In the genomic region with DNA sequence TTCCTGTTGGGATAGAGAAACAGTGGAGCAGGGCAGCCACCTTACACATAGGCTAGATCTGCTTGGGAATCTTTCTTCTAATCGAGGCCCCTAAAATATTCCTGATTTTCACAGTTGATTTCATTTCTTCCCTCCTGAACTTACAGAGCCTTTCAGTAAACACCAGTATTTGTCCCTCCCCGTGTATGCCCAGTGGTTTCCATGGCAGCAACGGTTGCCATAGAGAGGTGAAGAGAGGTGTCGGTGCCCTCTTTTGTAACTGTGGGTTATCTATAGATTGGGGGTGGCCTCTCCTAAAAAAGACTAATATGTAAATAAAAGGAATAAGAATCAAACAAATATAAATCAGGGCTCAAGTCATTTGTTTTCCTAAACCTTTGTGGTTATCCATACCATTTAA, we compare ENCODE assay signal across 16 cellular contexts. TPM values are rescaled to one million over a fixed set of nuclear protein-coding genes. Genes with fewer than 3 reads are reported as not detected.
A peak's percentile ranks its signal among the peaks of the same experiment; 100 is the strongest.
DNase-seq lines count a peak whose midpoint lies in the region; ATAC-seq lines count a peak whose summit lies in the region.
"Had no signal": no experiment of that assay in that cellular context is flagged by ENCODE, and none has a peak within 500 bp of the region (broad histone marks: within the 10 kb centered on the region; RNA-seq: fewer than 3 reads in every experiment).

No MANE protein-coding gene starts in this region.

- ATAC-seq in HG03469 (IDR thresholded peaks at IDR 0.05; ENCODE audit: unreplicated experiment): no peak
- ATAC-seq: K562; naive thymus-derived CD8-positive, alpha-beta T cell; psoas muscle had no signal

- DNase-seq in DMS79 treated with DMSO at 0.1 percent for 48 hours (lab: John Stamatoyannopoulos, UW): peak; percentile 61
- peak; percentile 86 for DNase-seq in M059J (ENCODE audit: low read depth)
- DNase-seq in NCI-H748 (lab: John Stamatoyannopoulos, UW; ENCODE audit: unreplicated experiment): peak; percentile 96
- DNase-seq in left kidney (ENCODE audit: low read depth, low spot score): peak; percentile 74
- DNase-seq in central memory CD4-positive, alpha-beta T cell: no peak
- no peak for DNase-seq in iPS-NIHi11 (ENCODE audit: low spot score)
- DNase-seq in SIG-M5 treated with dmso at 0.1 percent for 504 hours (lab: John Stamatoyannopoulos, UW; ENCODE audit: unreplicated experiment): no peak
- DNase-seq: activated CD8-positive, alpha-beta memory T cell treated with anti-CD3 and anti-CD28 coated beads, Interleukin-2, amount 50 U/mL, for 48 hours; AML-193; aorta; erythroblast; naive thymus-derived CD8-positive, alpha-beta T cell; psoas muscle; stimulated activated naive CD4-positive, alpha-beta T cell had no signal

RNA-seq across cellular contexts. Expression of gene LIPG, which starts 35.3 kb away (rescaled TPM):
- 37.9 and 66.5 TPM in 2 replicates for total RNA-seq in M059J (2014; rRNA removed; shearing (Covaris generic))
- total RNA-seq: naive thymus-derived CD8-positive, alpha-beta T cell had no signal

Comparison
In these comparisons a context has a peak if more than half of its experiments do, and no peak if none do; other contexts are left out.
1. DNase-seq: peak in DMS79 treated with DMSO at 0.1 percent for 48 hours (single experiment), M059J (single experiment), NCI-H748 (single experiment) and left kidney (single experiment); none in central memory CD4-positive, alpha-beta T cell (single experiment), iPS-NIHi11 (single experiment) and SIG-M5 treated with dmso at 0.1 percent for 504 hours (single experiment).